In genomic region chr1:93701619-93702018, GRCh38 we compare ENCODE assay signal across 8 cellular contexts. TPM values are rescaled to one million over a fixed set of nuclear protein-coding genes. Genes with fewer than 3 reads are reported as not detected.
A peak's percentile ranks its signal among the peaks of the same experiment; 100 is the strongest.
DNase-seq lines count a peak whose midpoint lies in the region; ATAC-seq, FAIRE-seq and TF ChIP-seq lines count a peak whose summit lies in the region.

No MANE protein-coding gene starts in this region.

- peaks cover 29% of the 10 kb centered on the region for H3K4me1 Mint-ChIP-seq in neural progenitor cell

- H3K27me3 ChIP-seq in mammary epithelial cell (ENCODE audit: insufficient read depth, low read length) (no peaks in the 10 kb centered on the region), neural progenitor cell (no peaks in the 10 kb centered on the region), A673 (replicated peaks; ENCODE audit: insufficient read depth, low read depth, low read length, poor library complexity) (no peaks in the 10 kb centered on the region)

- H2AFZ ChIP-seq in mammary epithelial cell (ENCODE audit: low read depth, low read length) = no peak overlapping the region
- no peak overlapping the region for H2AFZ ChIP-seq in neural progenitor cell (replicated peaks)

- no peak overlapping the region for H3K4me3 Mint-ChIP-seq in neural progenitor cell

- DNase-seq in COLO829 (ENCODE audit: low spot score) (peak; percentile 62), HPDE6-E6E7 (ENCODE audit: extremely low spot score) (peak; percentile 99), mammary epithelial cell (peak; percentile 100), neural progenitor cell (ENCODE audit: low spot score) (no peak), GM12891 (ENCODE audit: insufficient read length, low spot score) (no peak), A673 (ENCODE audit: low spot score) (no peak)
- DNase-seq in stimulated activated CD4-positive, alpha-beta T cell treated with anti-CD3 and anti-CD28 coated beads, Interleukin-15, amount 100 ng/mL, for 24 hours = no peak

- peak overlapping the region; percentile 83 for H3K27ac Mint-ChIP-seq in neural progenitor cell

- H3K79me2 ChIP-seq in mammary epithelial cell (ENCODE audit: insufficient read depth, low read length) = peaks cover 16% of the 10 kb centered on the region
- H3K79me2 ChIP-seq in neural progenitor cell (ENCODE audit: low read depth) = no peaks in the 10 kb centered on the region

- H3K36me3 ChIP-seq in mammary epithelial cell (ENCODE audit: insufficient read depth, low read length) = no peaks in the 10 kb centered on the region
- H3K36me3 ChIP-seq in neural progenitor cell = no peaks in the 10 kb centered on the region
- H3K36me3 ChIP-seq in A673 (ENCODE audit: insufficient read depth, low read length, poor library complexity, severe bottlenecking) = no peaks in the 10 kb centered on the region

- no peaks in the 10 kb centered on the region for H3K9me3 Mint-ChIP-seq in neural progenitor cell

- H3K4me3 ChIP-seq in mammary epithelial cell (replicated peaks in 1 of 3; ENCODE audit: insufficient read depth in 1 of 3, low read depth in 2 of 3, low read length in 3 of 3) (no peak overlapping the region), neural progenitor cell (no peak overlapping the region), A673 (ENCODE audit: low read depth, low read length, poor library complexity, severe bottlenecking) (no peak overlapping the region)

- peaks cover 11% of the 10 kb centered on the region for H3K27me3 Mint-ChIP-seq in neural progenitor cell (ENCODE audit: insufficient read depth, low read depth)

- H3K4me1 ChIP-seq in mammary epithelial cell (ENCODE audit: insufficient read depth, low read length) (peaks cover 70% of the 10 kb centered on the region), neural progenitor cell (peaks cover 7% of the 10 kb centered on the region), A673 (ENCODE audit: insufficient read depth, low read length, poor library complexity, severe bottlenecking) (no peaks in the 10 kb centered on the region)

- H4K20me1 ChIP-seq in mammary epithelial cell (ENCODE audit: insufficient read depth, low read length) (no peaks in the 10 kb centered on the region), neural progenitor cell (ENCODE audit: low read depth) (no peaks in the 10 kb centered on the region)

- ATAC-seq in GM18505 (IDR thresholded peaks at IDR 0.05; ENCODE audit: unreplicated experiment) = no peak

- H3F3A ChIP-seq in neural progenitor cell (ENCODE audit: low read depth) = peaks cover 7% of the 10 kb centered on the region

- no peaks in the 10 kb centered on the region for H3K9me3 ChIP-seq in mammary epithelial cell (replicated peaks; ENCODE audit: insufficient read depth, low read length)
- H3K9me3 ChIP-seq in neural progenitor cell (ENCODE audit: low read depth) = no peaks in the 10 kb centered on the region
- H3K9me3 ChIP-seq in A673 (ENCODE audit: low read depth, low read length, poor library complexity, severe bottlenecking) = no peaks in the 10 kb centered on the region

- dilution Hi-C loops in mammary epithelial cell (cut with HindIII; ENCODE audit: low sequenced_read_pairs) = no loop called here

- intact Hi-C loops in mammary epithelial cell (cut with micrococcal nuclease) = loop anchor here (1.0 kb wide), 3 partner anchors 8 to 37 kb away; no protein-coding TSS in a partner anchor
- intact Hi-C loops in A673 (cut with micrococcal nuclease; ENCODE audit: unreplicated experiment) = no loop called here

- peak overlapping the region; percentile 47 for H3K9ac ChIP-seq in mammary epithelial cell (ENCODE audit: insufficient read depth, low read length)
- no peak overlapping the region for H3K9ac ChIP-seq in neural progenitor cell

- POLR2A ChIA-PET in A673 (lab: Charles Lee; ENCODE audit: low non-redundant PET) = no interaction called here

- CTCF ChIA-PET in mammary epithelial cell (lab: Charles Lee; ENCODE audit: low non-redundant PET) = no interaction called here
- CTCF ChIA-PET in A673 (lab: Charles Lee) = no interaction called here

- H3K4me2 ChIP-seq in mammary epithelial cell (ENCODE audit: insufficient read depth, low read depth, low read length) (no peak overlapping the region), neural progenitor cell (no peak overlapping the region)

- in situ Hi-C loops in mammary epithelial cell (cut with MboI; ENCODE audit: low sequenced_read_pairs in 2 of 2) = no loop called here

- TF ChIP-seq CTCF in mammary epithelial cell (conservative IDR thresholded peaks at IDR 0.05 in 1 of 2, IDR thresholded peaks at IDR 0.05 in 1 of 2; ENCODE audit: extremely low read depth in 1 of 2, insufficient read depth in 1 of 2, low read depth in 1 of 2, low read length in 2 of 2) (no peak), neural progenitor cell (IDR thresholded peaks at IDR 0.05) (no peak), A673 (conservative IDR thresholded peaks at IDR 0.05; ENCODE audit: low read depth, low read length) (no peak)

- FAIRE-seq in GM12891 (lab: Jason Lieb, UNC) = no peak

- no TSS peak for BruUV-seq in mammary epithelial cell (replicated peaks; lab: Mats Ljungman, UMichigan)
- no TSS peak for BruUV-seq in A673 (replicated peaks; lab: Mats Ljungman, UMichigan)

- no peaks in the 10 kb centered on the region for H3K36me3 Mint-ChIP-seq in neural progenitor cell

- H3K27ac ChIP-seq in mammary epithelial cell (ENCODE audit: insufficient read depth, low read depth, low read length) = peak overlapping the region; percentile 97
- H3K27ac ChIP-seq in neural progenitor cell = no peak overlapping the region
- no peak overlapping the region for H3K27ac ChIP-seq in A673 (ENCODE audit: low read depth, low read length, poor library complexity, severe bottlenecking)

- TF ChIP-seq POLR2A in GM12891 (IDR thresholded peaks at IDR 0.05; ENCODE audit: low read depth, low read length) (no peak), GM18505 (IDR thresholded peaks at IDR 0.05; ENCODE audit: borderline replicate concordance, extremely low read depth, insufficient read depth, insufficient read length) (no peak)

TF ChIP-seq in GM12891, 5 proteins besides CTCF, POLR2A, EP300 and RAD21:
- TF ChIP-seq POU2F2 (IDR thresholded peaks at IDR 0.05; ENCODE audit: low read depth, low read length) (no peak), TAF1 (IDR thresholded peaks at IDR 0.05; ENCODE audit: low read depth, low read length) (no peak), PAX5 (IDR thresholded peaks at IDR 0.05; ENCODE audit: insufficient read depth, low read length, severe bottlenecking) (no peak), SPI1 (IDR thresholded peaks at IDR 0.05; ENCODE audit: low read depth, low read length) (no peak), POLR2AphosphoS5 (IDR thresholded peaks at IDR 0.05; ENCODE audit: low read depth, low read length) (no peak)

RNA-seq across cellular contexts. Expression of gene BCAR3, which starts 20.0 kb away (rescaled TPM):
- total RNA-seq in mammary epithelial cell (100 to 1,000 TPM in 1 of 2 donors, 10 to 100 TPM in 1; 93.0 to 171 TPM), neural progenitor cell (ENCODE audit: low replicate concordance) (11.7 and 12.4 TPM in 2 replicates), A673 (2021) (0.90 and 2.4 TPM in 2 replicates)
- polyA plus RNA-seq in mammary epithelial cell = 123 TPM
- 185 TPM for polyA minus RNA-seq in mammary epithelial cell
- 2.4 TPM for polyA plus RNA-seq in GM12891 (2012; ENCODE audit: low read depth, missing spikeins)

Comparison
In these comparisons a context has a peak if more than half of its experiments do, and no peak if none do; other contexts are left out.
1. DNase-seq: peak in COLO829 (single experiment), HPDE6-E6E7 (single experiment) and mammary epithelial cell (single experiment); none in neural progenitor cell (single experiment), GM12891 (single experiment), A673 (single experiment) and stimulated activated CD4-positive, alpha-beta T cell treated with anti-CD3 and anti-CD28 coated beads, Interleukin-15, amount 100 ng/mL, for 24 hours (single experiment).